ENCODE assay signal across 25 cellular contexts in the genomic region with DNA sequence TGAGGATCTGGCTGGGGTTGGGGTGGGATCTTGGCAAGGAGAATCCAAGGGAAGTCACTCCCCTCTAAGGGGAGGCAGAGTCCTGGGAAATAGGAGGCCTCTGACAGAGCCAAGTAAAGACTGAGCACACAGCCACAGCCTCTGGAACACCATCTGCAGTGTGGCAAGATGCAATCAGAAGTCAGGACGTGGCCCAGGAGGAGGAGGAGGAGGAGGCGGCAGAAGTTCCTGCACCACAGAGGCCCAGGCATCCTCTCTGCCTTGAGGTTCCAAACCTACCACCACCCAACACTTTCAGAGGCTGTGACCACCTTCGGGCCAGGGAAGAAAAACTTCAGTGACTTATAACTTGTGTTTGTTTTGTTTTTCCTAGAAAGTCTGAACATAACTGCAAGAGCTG. TPM values are rescaled to one million over a fixed set of nuclear protein-coding genes. Genes with fewer than 3 reads are reported as not detected.
"Had no signal": no experiment of that assay in that cellular context is flagged by ENCODE, and none has a peak within 500 bp of the region (broad histone marks: within the 10 kb centered on the region; RNA-seq: fewer than 3 reads in every experiment).

No MANE protein-coding gene starts in this region.

- DNase-seq: dermis blood vessel endothelial cell; erythroblast; foreskin melanocyte; head of caudate nucleus; kidney glomerular epithelial cell; mucosa of descending colon; natural killer cell; occipital lobe; pancreas; right cardiac atrium; small intestine; stimulated activated CD4-positive, alpha-beta T cell treated with anti-CD3 and anti-CD28 coated beads, Interleukin-2, amount 100 ng/mL, for 48 hours; stimulated activated CD8-positive, alpha-beta memory T cell treated with anti-CD3 and anti-CD28 coated beads, Interleukin-4, amount 100 ng/mL, for 48 hours; transverse colon had no signal

- H3K9me3 ChIP-seq: mucosa of descending colon, pancreas, transverse colon had no signal

- H3K27me3 ChIP-seq: hepatocyte, neural progenitor cell, pancreas, transverse colon had no signal

- H3K9ac ChIP-seq: neural progenitor cell had no signal

- H3K4me1 ChIP-seq: pancreas had no signal

- H3K36me3 ChIP-seq: neural progenitor cell, pancreas, transverse colon had no signal

- H3K36me3 Mint-ChIP-seq: natural killer cell; stimulated activated memory B cell treated with anti-CD40 and anti-IgM and Interleukin-4, amounts not matched to agents 10 μg/mL and 1 μg/mL and 100 μg/mL, for 72 hours had no signal

- H3K27me3 Mint-ChIP-seq: stimulated activated naive CD8-positive, alpha-beta T cell treated with anti-CD3 and anti-CD28 coated beads, Interleukin-15, Interleukin-2, amounts not matched to agents 100 ng/mL and 50 ng/mL, for 24 hours had no signal

- H3K4me1 Mint-ChIP-seq: stimulated activated memory B cell treated with anti-CD40 and anti-IgM and Interleukin-4, amounts not matched to agents 10 μg/mL and 1 μg/mL and 100 μg/mL, for 72 hours had no signal

- H3K9me3 Mint-ChIP-seq: natural killer cell; stimulated activated memory B cell treated with anti-CD40 and anti-IgM and Interleukin-4, amounts not matched to agents 10 μg/mL and 1 μg/mL and 100 μg/mL, for 72 hours; stimulated activated naive CD8-positive, alpha-beta T cell treated with anti-CD3 and anti-CD28 coated beads, Interleukin-15, Interleukin-2, amounts not matched to agents 100 ng/mL and 50 ng/mL, for 24 hours had no signal

- H3K27ac ChIP-seq: hepatocyte, neural progenitor cell, pancreas, transverse colon had no signal

- H3K4me2 ChIP-seq: hepatocyte, neural progenitor cell had no signal

- H3K27ac Mint-ChIP-seq: neural progenitor cell; progenitor cell of endocrine pancreas; stimulated activated memory B cell treated with anti-CD40 and anti-IgM and Interleukin-4, amounts not matched to agents 10 μg/mL and 1 μg/mL and 100 μg/mL, for 72 hours; stimulated activated naive CD8-positive, alpha-beta T cell treated with anti-CD3 and anti-CD28 coated beads, Interleukin-15, Interleukin-2, amounts not matched to agents 100 ng/mL and 50 ng/mL, for 24 hours had no signal

- H3K4me3 ChIP-seq: hepatocyte, mucosa of descending colon, neural progenitor cell, pancreas, transverse colon had no signal

- H2AFZ ChIP-seq: hepatocyte, neural progenitor cell had no signal

- H3K4me3 Mint-ChIP-seq: neural progenitor cell; stimulated activated memory B cell treated with anti-CD40 and anti-IgM and Interleukin-4, amounts not matched to agents 10 μg/mL and 1 μg/mL and 100 μg/mL, for 72 hours; stimulated activated naive CD8-positive, alpha-beta T cell treated with anti-CD3 and anti-CD28 coated beads, Interleukin-15, Interleukin-2, amounts not matched to agents 100 ng/mL and 50 ng/mL, for 24 hours had no signal

RNA-seq across cellular contexts. Expression of a gene that starts 23.7 kb away (rescaled TPM):
- total RNA-seq: dermis blood vessel endothelial cell, endothelial cell of umbilical vein, liver, lung microvascular endothelial cell, mesenteric fat pad, myocyte, occipital lobe, pancreas, transverse colon, urinary bladder had no signal
- polyA plus RNA-seq: endothelial cell of umbilical vein, pancreas had no signal
